ENCODE assay signal across 28 cellular contexts in the genomic region with DNA sequence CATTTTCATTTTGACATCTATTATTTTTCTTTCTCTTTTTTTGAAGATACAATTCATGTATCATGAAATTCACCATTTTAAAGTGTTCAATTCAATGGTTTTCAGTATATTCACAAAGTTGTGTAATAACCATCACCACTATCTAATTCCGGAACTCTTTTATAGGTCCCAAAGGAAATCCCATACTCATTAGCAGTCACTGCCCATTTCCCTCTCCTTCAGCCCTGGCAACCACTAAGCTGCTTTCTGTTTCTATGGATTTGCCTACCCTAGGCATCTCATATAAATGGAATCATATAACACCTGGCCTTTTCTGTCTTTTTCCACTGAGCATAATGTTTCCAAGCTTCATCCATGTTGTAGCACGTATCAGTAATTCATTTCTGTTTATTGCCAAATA. TPM values are rescaled to one million over a fixed set of nuclear protein-coding genes. Genes with fewer than 3 reads are reported as not detected.
"Had no signal": no experiment of that assay in that cellular context is flagged by ENCODE, and none has a peak within 500 bp of the region (broad histone marks: within the 10 kb centered on the region; RNA-seq: fewer than 3 reads in every experiment).

No MANE protein-coding gene starts in this region.

- DNase-seq: activated CD4-positive, alpha-beta T cell treated with anti-CD3 and anti-CD28 coated beads for 4 hours; activated CD4-positive, alpha-beta T cell treated with anti-CD3 and anti-CD28 coated beads, Interleukin-2, amount 50 U/mL, for 48 hours; activated CD4-positive, CD25-positive, alpha-beta regulatory T cell; activated CD8-positive, alpha-beta memory T cell treated with anti-CD3 and anti-CD28 coated beads, Interleukin-2, amount 50 U/mL, for 48 hours; activated naive CD4-positive, alpha-beta T cell; activated naive CD8-positive, alpha-beta T cell treated with anti-CD3 and anti-CD28 coated beads for 36 hours; activated T-cell treated with anti-CD3 and anti-CD28 coated beads, Interleukin-2, amount 50 U/mL, for 4 hours; central memory CD4-positive, alpha-beta T cell; dorsolateral prefrontal cortex; endodermal cell; kidney; lower lobe of right lung; naive thymus-derived CD4-positive, alpha-beta T cell; occipital lobe; posterior cingulate gyrus; right lobe of liver; stimulated activated CD4-positive, alpha-beta T cell treated with anti-CD3 and anti-CD28 coated beads, Interleukin-2, amount 100 ng/mL, for 48 hours; stimulated activated CD8-positive, alpha-beta memory T cell treated with anti-CD3 and anti-CD28 coated beads, Interleukin-4, amount 100 ng/mL, for 48 hours; stimulated activated naive CD4-positive, alpha-beta T cell; T1000 had no signal

- H3K36me3 Mint-ChIP-seq: activated naive CD8-positive, alpha-beta T cell treated with anti-CD3 and anti-CD28 coated beads for 36 hours had no signal

- H3K9me3 ChIP-seq: lower lobe of right lung, right lobe of liver, thoracic aorta, vagina had no signal

- H3K27me3 ChIP-seq: right lobe of liver, vagina had no signal

- H3K27ac ChIP-seq: dorsolateral prefrontal cortex, epithelial cell of prostate, foreskin keratinocyte, lower lobe of right lung, right lobe of liver, thoracic aorta, vagina had no signal

- H3K4me3 ChIP-seq: dorsolateral prefrontal cortex, lower lobe of right lung, right lobe of liver, smooth muscle cell, thoracic aorta, vagina had no signal

- H3K27ac Mint-ChIP-seq: activated naive CD8-positive, alpha-beta T cell treated with anti-CD3 and anti-CD28 coated beads for 36 hours; activated T-helper 2 cell treated with anti-CD3 and anti-CD28 coated beads, Interferon-gamma antibody, Interleukin-2, Interleukin-4, amounts not matched to agents 10 μg/mL and 5 μg/mL and 100 μg/mL, durations not matched to agents 14 hours and 24 hours and 36 hours; endodermal cell; naive thymus-derived CD4-positive, alpha-beta T cell; type B pancreatic cell had no signal

- H3K4me1 ChIP-seq: foreskin keratinocyte had no signal

- H3K4me3 Mint-ChIP-seq: activated naive CD8-positive, alpha-beta T cell treated with anti-CD3 and anti-CD28 coated beads for 36 hours; activated T-cell treated with anti-CD3 and anti-CD28 coated beads, Interleukin-2, amount 50 U/mL, for 4 hours; endodermal cell; naive thymus-derived CD4-positive, alpha-beta T cell; neural crest cell; type B pancreatic cell had no signal

- H3K36me3 ChIP-seq: lower lobe of right lung, right lobe of liver, thoracic aorta, vagina had no signal

- H3K9me3 Mint-ChIP-seq: activated T-cell treated with anti-CD3 and anti-CD28 coated beads, Interleukin-2, amount 50 U/mL, for 4 hours; activated T-helper 2 cell treated with anti-CD3 and anti-CD28 coated beads, Interferon-gamma antibody, Interleukin-2, Interleukin-4, amounts not matched to agents 10 μg/mL and 5 μg/mL and 100 μg/mL, durations not matched to agents 14 hours and 24 hours and 36 hours; endodermal cell; neural crest cell; type B pancreatic cell had no signal

RNA-seq across cellular contexts. Expression of a gene that starts 3.2 kb away (rescaled TPM):
- polyA plus RNA-seq: naive thymus-derived CD4-positive, alpha-beta T cell had no signal
